In the genomic region with DNA sequence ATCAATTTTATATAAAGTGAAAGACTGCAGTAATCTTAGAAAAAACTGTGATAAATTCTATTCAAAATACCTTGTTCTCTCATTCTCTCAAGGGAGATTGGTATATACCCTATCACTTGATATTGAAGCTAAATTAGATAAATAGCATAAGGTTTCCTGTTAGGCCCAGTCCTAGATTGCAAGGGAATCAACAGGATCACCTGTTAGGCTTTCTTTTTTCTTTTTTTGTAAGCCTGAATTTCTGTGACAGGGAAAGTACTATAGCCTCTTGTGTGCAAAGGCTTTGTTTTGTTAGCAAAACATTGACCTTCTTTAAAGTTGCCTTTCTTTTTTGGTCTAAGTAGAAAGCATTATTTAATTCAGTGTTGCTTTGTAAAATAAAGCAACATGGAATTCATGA, we compare ENCODE assay signal across 16 cellular contexts.
DNase-seq lines count a peak whose midpoint lies in the region; ATAC-seq and TF ChIP-seq lines count a peak whose summit lies in the region.
"Had no signal": no experiment of that assay in that cellular context is flagged by ENCODE, and none has a peak within 500 bp of the region (broad histone marks: within the 10 kb centered on the region; RNA-seq: fewer than 3 reads in every experiment).

No MANE protein-coding gene starts in this region.

- no peak for ATAC-seq in effector memory CD8-positive, alpha-beta T cell (replicated peaks)
- ATAC-seq in GM19351 (IDR thresholded peaks at IDR 0.05; ENCODE audit: unreplicated experiment), result no peak
- ATAC-seq in GM18868 (IDR thresholded peaks at IDR 0.05; ENCODE audit: unreplicated experiment), result no peak
- ATAC-seq: K562 had no signal

- TF ChIP-seq POLR2A in NB4 (IDR thresholded peaks at IDR 0.05; ENCODE audit: extremely low read depth, insufficient read length), result no peak

- peak overlapping the region; percentile 24 for H3K27ac Mint-ChIP-seq in activated naive CD8-positive, alpha-beta T cell
- H3K27ac Mint-ChIP-seq in activated naive CD8-positive, alpha-beta T cell treated with anti-CD3 and anti-CD28 coated beads for 36 hours, result no peak overlapping the region
- peak overlapping the region; percentile 12 to 56 for H3K27ac Mint-ChIP-seq in effector memory CD8-positive, alpha-beta T cell
- H3K27ac Mint-ChIP-seq in activated T-helper 1 cell treated with anti-CD3 and anti-CD28 coated beads, Interleukin-12 subunit alpha, Interleukin-12 subunit beta, Interleukin-2, Interleukin-4 antibody, amounts not matched to agents 30 ng/mL and 10 ng/mL and 1 ng/mL, durations not matched to agents 14 hours and 24 hours and 36 hours, result no peak overlapping the region
- H3K27ac Mint-ChIP-seq: H9 had no signal

- no peak overlapping the region for H3K4me3 Mint-ChIP-seq in activated naive CD8-positive, alpha-beta T cell
- no peak overlapping the region for H3K4me3 Mint-ChIP-seq in activated naive CD8-positive, alpha-beta T cell treated with anti-CD3 and anti-CD28 coated beads for 36 hours
- H3K4me3 Mint-ChIP-seq in effector memory CD8-positive, alpha-beta T cell, result peak overlapping the region in 1 of 2 donors; percentile 48
- H3K4me3 Mint-ChIP-seq in activated T-helper 1 cell treated with anti-CD3 and anti-CD28 coated beads, Interleukin-12 subunit alpha, Interleukin-12 subunit beta, Interleukin-2, Interleukin-4 antibody, amounts not matched to agents 30 ng/mL and 10 ng/mL and 1 ng/mL, durations not matched to agents 14 hours and 24 hours and 36 hours, result no peak overlapping the region
- H3K4me3 Mint-ChIP-seq: H9 had no signal

- no peak for TF ChIP-seq CTCF in NB4 (IDR thresholded peaks at IDR 0.05; ENCODE audit: low read depth, low read length)

- DNase-seq in activated naive CD8-positive, alpha-beta T cell treated with anti-CD3 and anti-CD28 coated beads for 36 hours, result no peak
- DNase-seq in NB4 (ENCODE audit: low read depth), result no peak
- no peak for DNase-seq in effector memory CD8-positive, alpha-beta T cell
- DNase-seq in NCI-H2107 (lab: John Stamatoyannopoulos, UW), result no peak
- no peak for DNase-seq in activated T-helper 1 cell treated with anti-CD3 and anti-CD28 coated beads, Interleukin-12 subunit alpha, Interleukin-12 subunit beta, Interleukin-2, Interleukin-4 antibody, amounts not matched to agents 30 ng/mL and 10 ng/mL and 1 ng/mL, durations not matched to agents 14 hours and 24 hours and 36 hours (ENCODE audit: low spot score)
- DNase-seq: CD4-positive, alpha-beta memory T cell; H9; NCI-H1048; NCI-H1436 treated with DMSO at 0.1 percent for 48 hours; NCI-H2081; NCI-H524; SHP77 treated with DMSO at 0.1 percent for 48 hours had no signal

- peak overlapping the region; percentile 8 for H3K4me3 ChIP-seq in NB4 (ENCODE audit: low read depth, low read length)
- H3K4me3 ChIP-seq: K562 had no signal

- intact Hi-C loops in activated T-helper 1 cell treated with anti-CD3 and anti-CD28 coated beads, Interleukin-12 subunit alpha, Interleukin-12 subunit beta, Interleukin-2, Interleukin-4 antibody, amounts not matched to agents 30 ng/mL and 10 ng/mL and 1 ng/mL, durations not matched to agents 14 hours and 24 hours and 36 hours (cut with micrococcal nuclease), result no loop called here

- H3K9me3 Mint-ChIP-seq in activated naive CD8-positive, alpha-beta T cell (ENCODE audit: low read depth), result no peaks in the 10 kb centered on the region
- peaks cover 1% of the 10 kb centered on the region for H3K9me3 Mint-ChIP-seq in activated naive CD8-positive, alpha-beta T cell treated with anti-CD3 and anti-CD28 coated beads for 36 hours
- no peaks in the 10 kb centered on the region for H3K9me3 Mint-ChIP-seq in effector memory CD8-positive, alpha-beta T cell
- H3K9me3 Mint-ChIP-seq in activated T-helper 1 cell treated with anti-CD3 and anti-CD28 coated beads, Interleukin-12 subunit alpha, Interleukin-12 subunit beta, Interleukin-2, Interleukin-4 antibody, amounts not matched to agents 30 ng/mL and 10 ng/mL and 1 ng/mL, durations not matched to agents 14 hours and 24 hours and 36 hours, result no peaks in the 10 kb centered on the region
- H3K9me3 Mint-ChIP-seq: CD4-positive, alpha-beta memory T cell; H9 had no signal

- no peaks in the 10 kb centered on the region for H3K27me3 Mint-ChIP-seq in activated naive CD8-positive, alpha-beta T cell
- no peaks in the 10 kb centered on the region for H3K27me3 Mint-ChIP-seq in activated naive CD8-positive, alpha-beta T cell treated with anti-CD3 and anti-CD28 coated beads for 36 hours
- no peaks in the 10 kb centered on the region for H3K27me3 Mint-ChIP-seq in effector memory CD8-positive, alpha-beta T cell
- H3K27me3 Mint-ChIP-seq in activated T-helper 1 cell treated with anti-CD3 and anti-CD28 coated beads, Interleukin-12 subunit alpha, Interleukin-12 subunit beta, Interleukin-2, Interleukin-4 antibody, amounts not matched to agents 30 ng/mL and 10 ng/mL and 1 ng/mL, durations not matched to agents 14 hours and 24 hours and 36 hours (ENCODE audit: insufficient read depth), result no peaks in the 10 kb centered on the region
- H3K27me3 Mint-ChIP-seq: CD4-positive, alpha-beta memory T cell had no signal

- H3K4me1 Mint-ChIP-seq in activated naive CD8-positive, alpha-beta T cell (ENCODE audit: low read depth), result peaks cover 84% of the 10 kb centered on the region
- H3K4me1 Mint-ChIP-seq in activated naive CD8-positive, alpha-beta T cell treated with anti-CD3 and anti-CD28 coated beads for 36 hours, result peaks cover 81% of the 10 kb centered on the region
- H3K4me1 Mint-ChIP-seq in effector memory CD8-positive, alpha-beta T cell (ENCODE audit: low read depth in 2 of 2), result peaks cover 52 to 65% of the 10 kb centered on the region in 2 donors
- H3K4me1 Mint-ChIP-seq in activated T-helper 1 cell treated with anti-CD3 and anti-CD28 coated beads, Interleukin-12 subunit alpha, Interleukin-12 subunit beta, Interleukin-2, Interleukin-4 antibody, amounts not matched to agents 30 ng/mL and 10 ng/mL and 1 ng/mL, durations not matched to agents 14 hours and 24 hours and 36 hours (ENCODE audit: low read depth), result peaks cover 75% of the 10 kb centered on the region

- peaks cover 6% of the 10 kb centered on the region for H3K36me3 Mint-ChIP-seq in activated naive CD8-positive, alpha-beta T cell
- peaks cover 58% of the 10 kb centered on the region for H3K36me3 Mint-ChIP-seq in activated naive CD8-positive, alpha-beta T cell treated with anti-CD3 and anti-CD28 coated beads for 36 hours
- peaks cover 12% of the 10 kb centered on the region for H3K36me3 Mint-ChIP-seq in effector memory CD8-positive, alpha-beta T cell (ENCODE audit: insufficient read depth)
- peaks cover 16% of the 10 kb centered on the region for H3K36me3 Mint-ChIP-seq in activated T-helper 1 cell treated with anti-CD3 and anti-CD28 coated beads, Interleukin-12 subunit alpha, Interleukin-12 subunit beta, Interleukin-2, Interleukin-4 antibody, amounts not matched to agents 30 ng/mL and 10 ng/mL and 1 ng/mL, durations not matched to agents 14 hours and 24 hours and 36 hours (ENCODE audit: low read depth)

Comparison
In these comparisons a context has a peak if more than half of its experiments do, and no peak if none do; other contexts are left out.
1. H3K27ac Mint-ChIP-seq: peak in activated naive CD8-positive, alpha-beta T cell (single experiment) and effector memory CD8-positive, alpha-beta T cell (2 of 2); none in activated naive CD8-positive, alpha-beta T cell treated with anti-CD3 and anti-CD28 coated beads for 36 hours (single experiment) and activated T-helper 1 cell treated with anti-CD3 and anti-CD28 coated beads, Interleukin-12 subunit alpha, Interleukin-12 subunit beta, Interleukin-2, Interleukin-4 antibody, amounts not matched to agents 30 ng/mL and 10 ng/mL and 1 ng/mL, durations not matched to agents 14 hours and 24 hours and 36 hours (single experiment).